ENCODE assay signal across 22 cellular contexts in the genomic region with DNA sequence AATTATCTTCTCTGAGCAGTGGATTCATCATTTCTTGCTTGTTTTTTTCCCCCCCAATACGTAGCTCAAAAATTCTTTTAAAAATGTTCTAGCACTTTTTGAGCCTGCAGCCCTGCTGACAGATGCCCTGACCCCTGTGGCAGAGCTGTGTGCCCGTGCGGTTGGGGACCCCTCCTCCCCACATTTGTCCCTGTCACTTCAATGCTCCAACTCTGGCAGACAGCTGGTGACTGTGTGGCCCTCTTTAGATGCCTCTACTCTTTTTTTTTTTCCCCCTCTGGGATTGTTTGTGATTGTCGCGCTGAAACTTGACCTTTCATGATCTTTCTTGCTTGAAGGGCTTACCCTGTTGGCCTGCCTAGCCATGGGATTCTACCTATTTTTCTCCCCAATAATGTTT.
"Had no signal": no experiment of that assay in that cellular context is flagged by ENCODE, and none has a peak within 500 bp of the region (broad histone marks: within the 10 kb centered on the region; RNA-seq: fewer than 3 reads in every experiment).

No MANE protein-coding gene starts in this region.

- H3K4me2 ChIP-seq: hepatocyte, smooth muscle cell had no signal

- H3K27me3 ChIP-seq: esophagus muscularis mucosa, neutrophil, right atrium auricular region, tibial nerve, upper lobe of right lung, vagina had no signal

- DNase-seq: effector memory CD8-positive, alpha-beta T cell; kidney; left cardiac atrium; left ventricle myocardium superior; mesenchymal stem cell; midbrain; naive thymus-derived CD4-positive, alpha-beta T cell; posterior cingulate gyrus; stimulated activated CD4-positive, alpha-beta T cell treated with anti-CD3 and anti-CD28 coated beads, Interleukin-4, amount 100 ng/mL, for 1 hour; stimulated activated CD8-positive, alpha-beta memory T cell treated with anti-CD3 and anti-CD28 coated beads, Interleukin-4, amount 100 ng/mL, for 48 hours; stimulated activated naive CD8-positive, alpha-beta T cell treated with anti-CD3 and anti-CD28 coated beads, Interleukin-15, Interleukin-2, amounts not matched to agents 100 U/mL and 50 U/mL, for 24 hours; upper lobe of right lung had no signal

- H3K27ac ChIP-seq: epithelial cell of prostate, esophagus muscularis mucosa, hepatocyte, neutrophil, tibial nerve, upper lobe of right lung, vagina had no signal

- H3K36me3 ChIP-seq: esophagus muscularis mucosa, neutrophil, right atrium auricular region, tibial nerve, upper lobe of right lung, vagina had no signal

- H3K4me1 ChIP-seq: esophagus muscularis mucosa, tibial nerve, upper lobe of right lung, vagina had no signal

- H3K9me3 ChIP-seq: esophagus muscularis mucosa, neutrophil, right atrium auricular region, tibial nerve, upper lobe of right lung, vagina had no signal

- H3K4me3 ChIP-seq: esophagus muscularis mucosa, hepatocyte, lung, right atrium auricular region, smooth muscle cell, tibial nerve, upper lobe of right lung, vagina had no signal

- H2AFZ ChIP-seq: hepatocyte had no signal

- H3K79me2 ChIP-seq: hepatocyte had no signal

- ATAC-seq: effector memory CD8-positive, alpha-beta T cell; left cardiac atrium; naive thymus-derived CD4-positive, alpha-beta T cell; stimulated activated effector memory CD8-positive, alpha-beta T cell treated with anti-CD3 and anti-CD28 coated beads, Interleukin-12 subunit alpha, Interleukin-12 subunit beta, amount 100 ng/mL, for 72 hours; stimulated activated naive CD8-positive, alpha-beta T cell treated with anti-CD3 and anti-CD28 coated beads, Interleukin-15, Interleukin-2, amounts not matched to agents 100 U/mL and 50 U/mL, for 24 hours; upper lobe of right lung had no signal
